In the genomic region with DNA sequence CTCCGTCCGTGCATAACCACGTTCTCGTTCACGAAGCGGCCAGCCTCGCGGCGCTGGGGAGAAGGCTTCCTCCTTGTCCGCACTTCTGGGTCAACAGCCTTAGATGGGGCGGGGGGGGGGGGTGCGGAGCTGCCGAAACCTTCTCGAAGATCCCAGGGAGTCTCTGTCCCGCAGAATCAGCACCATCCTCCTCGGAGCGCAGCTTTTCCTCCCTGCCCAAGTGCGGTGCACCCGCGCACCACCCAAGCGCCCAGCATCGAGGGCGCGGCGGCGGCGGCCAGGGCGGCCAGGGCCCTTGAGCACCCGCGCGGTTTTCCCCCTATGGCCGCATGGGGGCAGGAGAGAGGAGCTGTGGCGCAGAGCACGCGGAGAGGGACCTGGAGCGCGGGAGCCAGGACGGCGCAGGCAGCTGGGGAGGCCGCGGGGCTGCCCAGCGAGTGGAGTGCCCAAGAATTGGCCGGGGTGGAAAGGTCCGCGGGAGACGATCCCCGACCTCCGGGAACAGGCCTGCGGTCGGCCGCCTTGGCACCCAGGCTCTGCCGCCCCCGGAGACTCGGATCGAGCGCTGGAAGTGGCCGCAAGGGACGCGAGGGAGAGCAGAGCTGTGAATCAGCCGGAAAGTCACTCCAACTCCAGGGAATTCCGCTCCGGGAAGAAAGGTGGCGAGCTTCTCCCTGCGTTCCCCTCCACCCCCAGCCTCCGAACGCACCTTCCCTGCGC, we compare ENCODE assay signal across 1 cellular context.
TF ChIP-seq lines count a peak whose summit lies in the region.

No MANE protein-coding gene starts in this region.

TF ChIP-seq in K562, 482 proteins besides CTCF, POLR2A, EP300 and RAD21 (continued from another document and continues in another):
- TF ChIP-seq, protein P1, sequence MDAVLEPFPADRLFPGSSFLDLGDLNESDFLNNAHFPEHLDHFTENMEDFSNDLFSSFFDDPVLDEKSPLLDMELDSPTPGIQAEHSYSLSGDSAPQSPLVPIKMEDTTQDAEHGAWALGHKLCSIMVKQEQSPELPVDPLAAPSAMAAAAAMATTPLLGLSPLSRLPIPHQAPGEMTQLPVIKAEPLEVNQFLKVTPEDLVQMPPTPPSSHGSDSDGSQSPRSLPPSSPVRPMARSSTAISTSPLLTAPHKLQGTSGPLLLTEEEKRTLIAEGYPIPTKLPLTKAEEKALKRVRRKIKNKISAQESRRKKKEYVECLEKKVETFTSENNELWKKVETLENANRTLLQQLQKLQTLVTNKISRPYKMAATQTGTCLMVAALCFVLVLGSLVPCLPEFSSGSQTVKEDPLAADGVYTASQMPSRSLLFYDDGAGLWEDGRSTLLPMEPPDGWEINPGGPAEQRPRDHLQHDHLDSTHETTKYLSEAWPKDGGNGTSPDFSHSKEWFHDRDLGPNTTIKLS (IDR thresholded peaks at IDR 0.05; ENCODE audit: borderline replicate concordance, low read depth): no peak
- TF ChIP-seq YBX1 (IDR thresholded peaks at IDR 0.05) (no peak), NCOA4 (IDR thresholded peaks at IDR 0.05; ENCODE audit: partially characterized antibody) (no peak), DMBX1 (CRISPR knock-in tag; IDR thresholded peaks at IDR 0.05; ENCODE audit: borderline replicate concordance) (no peak), ZBTB8A (IDR thresholded peaks at IDR 0.05; ENCODE audit: partially characterized antibody) (no peak), PRMT5 (CRISPR knock-in tag; IDR thresholded peaks at IDR 0.05) (no peak), SOX6 (IDR thresholded peaks at IDR 0.05) (no peak), NEUROD1 (IDR thresholded peaks at IDR 0.05; ENCODE audit: borderline replicate concordance, low read depth, low read length, partially characterized antibody) (no peak), CBFA2T2 (conservative IDR thresholded peaks at IDR 0.05) (no peak), MIER1 (IDR thresholded peaks at IDR 0.05; ENCODE audit: low read depth) (no peak), ZNF75A (CRISPR knock-in tag; IDR thresholded peaks at IDR 0.05) (no peak), ZNF239 (CRISPR knock-in tag; IDR thresholded peaks at IDR 0.05) (no peak), TGIF2 (CRISPR knock-in tag; IDR thresholded peaks at IDR 0.05) (peak; percentile 55; the same call in 1 of the 2 replicates), HDAC1 (IDR thresholded peaks at IDR 0.05) (0 out of 4 replicates have a peak, but pooled peaks of 1 of the 2 experiments have one; percentile 28), HMGN3 (IDR thresholded peaks at IDR 0.05; ENCODE audit: borderline replicate concordance, extremely low read depth, insufficient read length, low read depth, low read length) (peak; percentile 71), HDGF (IDR thresholded peaks at IDR 0.05) (no peak), FUS (optimal IDR thresholded peaks at IDR 0.05; ENCODE audit: low read depth, low read length) (peak; percentile 27), WHSC1 (IDR thresholded peaks at IDR 0.05; ENCODE audit: low read length) (no peak), TOE1 (IDR thresholded peaks at IDR 0.05; ENCODE audit: borderline replicate concordance) (0 out of 2 replicates have a peak, but pooled peaks have one; percentile 29), TOE1 (CRISPR knock-in tag; IDR thresholded peaks at IDR 0.05; ENCODE audit: borderline replicate concordance, low read depth) (no peak), ZFP30 (CRISPR knock-in tag; IDR thresholded peaks at IDR 0.05; ENCODE audit: borderline replicate concordance) (no peak)
- TF ChIP-seq, protein P2, sequence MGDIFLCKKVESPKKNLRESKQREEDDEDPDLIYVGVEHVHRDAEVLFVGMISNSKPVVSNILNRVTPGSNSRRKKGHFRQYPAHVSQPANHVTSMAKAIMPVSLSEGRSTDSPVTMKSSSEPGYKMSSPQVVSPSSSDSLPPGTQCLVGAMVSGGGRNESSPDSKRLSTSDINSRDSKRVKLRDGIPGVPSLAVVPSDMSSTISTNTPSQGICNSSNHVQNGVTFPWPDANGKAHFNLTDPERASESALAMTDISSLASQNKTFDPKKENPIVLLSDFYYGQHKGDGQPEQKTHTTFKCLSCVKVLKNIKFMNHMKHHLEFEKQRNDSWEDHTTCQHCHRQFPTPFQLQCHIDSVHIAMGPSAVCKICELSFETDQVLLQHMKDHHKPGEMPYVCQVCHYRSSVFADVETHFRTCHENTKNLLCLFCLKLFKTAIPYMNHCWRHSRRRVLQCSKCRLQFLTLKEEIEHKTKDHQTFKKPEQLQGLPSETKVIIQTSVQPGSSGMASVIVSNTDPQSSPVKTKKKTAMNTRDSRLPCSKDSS (IDR thresholded peaks at IDR 0.05; ENCODE audit: low read depth, partially characterized antibody): no peak
- TF ChIP-seq, protein P3, sequence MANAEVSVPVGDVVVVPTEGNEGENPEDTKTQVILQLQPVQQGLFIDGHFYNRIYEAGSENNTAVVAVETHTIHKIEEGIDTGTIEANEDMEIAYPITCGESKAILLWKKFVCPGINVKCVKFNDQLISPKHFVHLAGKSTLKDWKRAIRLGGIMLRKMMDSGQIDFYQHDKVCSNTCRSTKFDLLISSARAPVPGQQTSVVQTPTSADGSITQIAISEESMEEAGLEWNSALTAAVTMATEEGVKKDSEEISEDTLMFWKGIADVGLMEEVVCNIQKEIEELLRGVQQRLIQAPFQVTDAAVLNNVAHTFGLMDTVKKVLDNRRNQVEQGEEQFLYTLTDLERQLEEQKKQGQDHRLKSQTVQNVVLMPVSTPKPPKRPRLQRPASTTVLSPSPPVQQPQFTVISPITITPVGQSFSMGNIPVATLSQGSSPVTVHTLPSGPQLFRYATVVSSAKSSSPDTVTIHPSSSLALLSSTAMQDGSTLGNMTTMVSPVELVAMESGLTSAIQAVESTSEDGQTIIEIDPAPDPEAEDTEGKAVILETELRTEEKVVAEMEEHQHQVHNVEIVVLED (CRISPR knock-in tag; IDR thresholded peaks at IDR 0.05): no peak
- TF ChIP-seq, protein P4, sequence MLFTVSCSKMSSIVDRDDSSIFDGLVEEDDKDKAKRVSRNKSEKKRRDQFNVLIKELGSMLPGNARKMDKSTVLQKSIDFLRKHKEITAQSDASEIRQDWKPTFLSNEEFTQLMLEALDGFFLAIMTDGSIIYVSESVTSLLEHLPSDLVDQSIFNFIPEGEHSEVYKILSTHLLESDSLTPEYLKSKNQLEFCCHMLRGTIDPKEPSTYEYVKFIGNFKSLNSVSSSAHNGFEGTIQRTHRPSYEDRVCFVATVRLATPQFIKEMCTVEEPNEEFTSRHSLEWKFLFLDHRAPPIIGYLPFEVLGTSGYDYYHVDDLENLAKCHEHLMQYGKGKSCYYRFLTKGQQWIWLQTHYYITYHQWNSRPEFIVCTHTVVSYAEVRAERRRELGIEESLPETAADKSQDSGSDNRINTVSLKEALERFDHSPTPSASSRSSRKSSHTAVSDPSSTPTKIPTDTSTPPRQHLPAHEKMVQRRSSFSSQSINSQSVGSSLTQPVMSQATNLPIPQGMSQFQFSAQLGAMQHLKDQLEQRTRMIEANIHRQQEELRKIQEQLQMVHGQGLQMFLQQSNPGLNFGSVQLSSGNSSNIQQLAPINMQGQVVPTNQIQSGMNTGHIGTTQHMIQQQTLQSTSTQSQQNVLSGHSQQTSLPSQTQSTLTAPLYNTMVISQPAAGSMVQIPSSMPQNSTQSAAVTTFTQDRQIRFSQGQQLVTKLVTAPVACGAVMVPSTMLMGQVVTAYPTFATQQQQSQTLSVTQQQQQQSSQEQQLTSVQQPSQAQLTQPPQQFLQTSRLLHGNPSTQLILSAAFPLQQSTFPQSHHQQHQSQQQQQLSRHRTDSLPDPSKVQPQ (CRISPR knock-in tag; IDR thresholded peaks at IDR 0.05; ENCODE audit: borderline replicate concordance): no peak
- TF ChIP-seq, protein P5, sequence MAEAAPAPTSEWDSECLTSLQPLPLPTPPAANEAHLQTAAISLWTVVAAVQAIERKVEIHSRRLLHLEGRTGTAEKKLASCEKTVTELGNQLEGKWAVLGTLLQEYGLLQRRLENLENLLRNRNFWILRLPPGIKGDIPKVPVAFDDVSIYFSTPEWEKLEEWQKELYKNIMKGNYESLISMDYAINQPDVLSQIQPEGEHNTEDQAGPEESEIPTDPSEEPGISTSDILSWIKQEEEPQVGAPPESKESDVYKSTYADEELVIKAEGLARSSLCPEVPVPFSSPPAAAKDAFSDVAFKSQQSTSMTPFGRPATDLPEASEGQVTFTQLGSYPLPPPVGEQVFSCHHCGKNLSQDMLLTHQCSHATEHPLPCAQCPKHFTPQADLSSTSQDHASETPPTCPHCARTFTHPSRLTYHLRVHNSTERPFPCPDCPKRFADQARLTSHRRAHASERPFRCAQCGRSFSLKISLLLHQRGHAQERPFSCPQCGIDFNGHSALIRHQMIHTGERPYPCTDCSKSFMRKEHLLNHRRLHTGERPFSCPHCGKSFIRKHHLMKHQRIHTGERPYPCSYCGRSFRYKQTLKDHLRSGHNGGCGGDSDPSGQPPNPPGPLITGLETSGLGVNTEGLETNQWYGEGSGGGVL (CRISPR knock-in tag; IDR thresholded peaks at IDR 0.05): no peak
- TF ChIP-seq, protein P6, sequence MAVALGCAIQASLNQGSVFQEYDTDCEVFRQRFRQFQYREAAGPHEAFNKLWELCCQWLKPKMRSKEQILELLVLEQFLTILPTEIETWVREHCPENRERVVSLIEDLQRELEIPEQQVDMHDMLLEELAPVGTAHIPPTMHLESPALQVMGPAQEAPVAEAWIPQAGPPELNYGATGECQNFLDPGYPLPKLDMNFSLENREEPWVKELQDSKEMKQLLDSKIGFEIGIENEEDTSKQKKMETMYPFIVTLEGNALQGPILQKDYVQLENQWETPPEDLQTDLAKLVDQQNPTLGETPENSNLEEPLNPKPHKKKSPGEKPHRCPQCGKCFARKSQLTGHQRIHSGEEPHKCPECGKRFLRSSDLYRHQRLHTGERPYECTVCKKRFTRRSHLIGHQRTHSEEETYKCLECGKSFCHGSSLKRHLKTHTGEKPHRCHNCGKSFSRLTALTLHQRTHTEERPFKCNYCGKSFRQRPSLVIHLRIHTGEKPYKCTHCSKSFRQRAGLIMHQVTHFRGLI (CRISPR knock-in tag; IDR thresholded peaks at IDR 0.05): no peak
- TF ChIP-seq, protein P7, sequence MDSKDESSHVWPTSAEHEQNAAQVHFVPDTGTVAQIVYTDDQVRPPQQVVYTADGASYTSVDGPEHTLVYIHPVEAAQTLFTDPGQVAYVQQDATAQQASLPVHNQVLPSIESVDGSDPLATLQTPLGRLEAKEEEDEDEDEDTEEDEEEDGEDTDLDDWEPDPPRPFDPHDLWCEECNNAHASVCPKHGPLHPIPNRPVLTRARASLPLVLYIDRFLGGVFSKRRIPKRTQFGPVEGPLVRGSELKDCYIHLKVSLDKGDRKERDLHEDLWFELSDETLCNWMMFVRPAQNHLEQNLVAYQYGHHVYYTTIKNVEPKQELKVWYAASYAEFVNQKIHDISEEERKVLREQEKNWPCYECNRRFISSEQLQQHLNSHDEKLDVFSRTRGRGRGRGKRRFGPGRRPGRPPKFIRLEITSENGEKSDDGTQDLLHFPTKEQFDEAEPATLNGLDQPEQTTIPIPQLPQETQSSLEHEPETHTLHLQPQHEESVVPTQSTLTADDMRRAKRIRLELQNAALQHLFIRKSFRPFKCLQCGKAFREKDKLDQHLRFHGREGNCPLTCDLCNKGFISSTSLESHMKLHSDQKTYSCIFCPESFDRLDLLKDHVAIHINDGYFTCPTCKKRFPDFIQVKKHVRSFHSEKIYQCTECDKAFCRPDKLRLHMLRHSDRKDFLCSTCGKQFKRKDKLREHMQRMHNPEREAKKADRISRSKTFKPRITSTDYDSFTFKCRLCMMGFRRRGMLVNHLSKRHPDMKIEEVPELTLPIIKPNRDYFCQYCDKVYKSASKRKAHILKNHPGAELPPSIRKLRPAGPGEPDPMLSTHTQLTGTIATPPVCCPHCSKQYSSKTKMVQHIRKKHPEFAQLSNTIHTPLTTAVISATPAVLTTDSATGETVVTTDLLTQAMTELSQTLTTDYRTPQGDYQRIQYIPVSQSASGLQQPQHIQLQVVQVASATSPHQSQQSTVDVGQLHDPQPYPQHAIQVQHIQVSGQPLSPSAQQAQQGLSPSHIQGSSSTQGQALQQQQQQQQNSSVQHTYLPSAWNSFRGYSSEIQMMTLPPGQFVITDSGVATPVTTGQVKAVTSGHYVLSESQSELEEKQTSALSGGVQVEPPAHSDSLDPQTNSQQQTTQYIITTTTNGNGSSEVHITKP (IDR thresholded peaks at IDR 0.05; ENCODE audit: partially characterized antibody): no peak
- TF ChIP-seq, protein P8, sequence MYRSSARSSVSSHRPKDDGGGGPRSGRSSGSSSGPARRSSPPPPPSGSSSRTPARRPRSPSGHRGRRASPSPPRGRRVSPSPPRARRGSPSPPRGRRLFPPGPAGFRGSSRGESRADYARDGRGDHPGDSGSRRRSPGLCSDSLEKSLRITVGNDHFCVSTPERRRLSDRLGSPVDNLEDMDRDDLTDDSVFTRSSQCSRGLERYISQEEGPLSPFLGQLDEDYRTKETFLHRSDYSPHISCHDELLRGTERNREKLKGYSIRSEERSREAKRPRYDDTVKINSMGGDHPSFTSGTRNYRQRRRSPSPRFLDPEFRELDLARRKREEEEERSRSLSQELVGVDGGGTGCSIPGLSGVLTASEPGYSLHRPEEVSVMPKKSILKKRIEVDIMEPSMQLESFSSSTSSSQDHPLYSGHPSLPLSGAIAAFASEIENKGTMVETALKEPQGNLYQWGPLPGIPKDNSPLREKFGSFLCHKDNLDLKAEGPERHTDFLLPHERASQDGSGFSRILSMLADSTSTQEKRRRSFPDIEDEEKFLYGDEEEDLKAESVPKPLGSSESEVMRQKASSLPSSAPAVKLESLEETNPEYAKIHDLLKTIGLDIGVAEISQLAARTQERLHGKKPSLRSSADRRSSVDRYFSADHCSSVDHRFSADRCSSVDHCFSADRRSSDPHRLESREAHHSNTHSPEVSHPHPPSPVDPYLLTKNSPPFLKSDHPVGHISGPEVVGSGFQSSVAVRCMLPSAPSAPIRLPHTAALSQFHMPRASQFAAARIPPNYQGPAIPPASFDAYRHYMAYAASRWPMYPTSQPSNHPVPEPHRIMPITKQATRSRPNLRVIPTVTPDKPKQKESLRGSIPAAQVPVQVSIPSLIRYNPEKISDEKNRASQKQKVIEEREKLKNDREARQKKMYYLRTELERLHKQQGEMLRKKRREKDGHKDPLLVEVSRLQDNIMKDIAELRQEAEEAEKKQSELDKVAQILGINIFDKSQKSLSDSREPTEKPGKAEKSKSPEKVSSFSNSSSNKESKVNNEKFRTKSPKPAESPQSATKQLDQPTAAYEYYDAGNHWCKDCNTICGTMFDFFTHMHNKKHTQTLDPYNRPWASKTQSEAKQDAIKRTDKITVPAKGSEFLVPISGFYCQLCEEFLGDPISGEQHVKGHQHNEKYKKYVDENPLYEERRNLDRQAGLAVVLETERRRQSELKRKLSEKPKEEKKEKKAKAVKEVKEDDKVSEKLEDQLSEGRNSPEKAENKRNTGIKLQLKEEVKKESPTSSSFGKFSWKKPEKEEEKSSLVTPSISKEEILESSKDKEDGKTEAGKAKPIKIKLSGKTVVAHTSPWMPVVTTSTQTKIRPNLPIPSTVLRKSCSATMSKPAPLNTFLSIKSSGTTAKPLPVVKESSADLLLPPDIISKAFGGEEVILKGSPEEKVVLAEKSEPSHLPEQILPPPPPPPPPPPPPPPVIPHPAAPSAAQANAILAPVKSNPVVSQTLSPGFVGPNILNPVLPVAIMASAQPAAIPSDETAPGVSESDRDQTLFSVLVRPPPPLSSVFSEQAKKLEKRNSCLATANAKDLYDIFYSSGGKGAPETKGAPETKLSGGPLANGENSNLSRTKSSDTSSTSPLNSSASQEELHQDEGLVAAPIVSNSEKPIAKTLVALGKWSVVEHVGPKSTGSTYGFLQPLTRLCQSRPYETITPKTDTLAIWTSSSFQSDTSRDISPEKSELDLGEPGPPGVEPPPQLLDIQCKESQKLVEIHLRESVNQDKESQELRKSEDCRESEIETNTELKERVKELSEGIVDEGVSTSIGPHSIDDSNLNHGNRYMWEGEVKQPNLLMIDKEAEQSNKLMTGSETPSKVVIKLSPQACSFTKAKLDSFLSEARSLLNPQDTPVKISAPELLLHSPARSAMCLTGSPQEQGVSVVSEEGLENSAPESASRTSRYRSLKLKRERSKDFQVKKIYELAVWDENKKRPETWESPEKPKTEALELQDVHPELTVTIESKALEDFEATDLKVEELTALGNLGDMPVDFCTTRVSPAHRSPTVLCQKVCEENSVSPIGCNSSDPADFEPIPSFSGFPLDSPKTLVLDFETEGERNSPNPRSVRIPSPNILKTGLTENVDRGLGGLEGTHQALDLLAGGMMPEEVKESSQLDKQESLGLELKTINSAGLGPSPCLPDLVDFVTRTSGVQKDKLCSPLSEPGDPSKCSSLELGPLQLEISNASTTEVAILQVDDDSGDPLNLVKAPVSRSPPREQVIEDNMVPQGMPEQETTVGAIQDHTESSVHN (IDR thresholded peaks at IDR 0.05; ENCODE audit: borderline replicate concordance in 1 of 2, low read depth in 1 of 2): no peak
